ENCODE assay signal across 9 cellular contexts in genomic region chr1:150464422-150464826, GRCh38. TPM values are rescaled to one million over a fixed set of nuclear protein-coding genes. Genes with fewer than 3 reads are reported as not detected.
DNase-seq lines count a peak whose midpoint lies in the region; ATAC-seq and TF ChIP-seq lines count a peak whose summit lies in the region.
"Had no signal": no experiment of that assay in that cellular context is flagged by ENCODE, and none has a peak within 500 bp of the region (broad histone marks: within the 10 kb centered on the region; RNA-seq: fewer than 3 reads in every experiment).

No MANE protein-coding gene starts in this region.

- peaks cover 10% of the 10 kb centered on the region for H3K36me3 Mint-ChIP-seq in activated naive CD8-positive, alpha-beta T cell treated with anti-CD3 and anti-CD28 coated beads, Interleukin-2, amount 10 ng/mL, durations not matched to agents 7 days and 5 days

- DNase-seq in GDM1 (lab: John Stamatoyannopoulos, UW), result peak; percentile 15
- peak; percentile 45 for DNase-seq in NCI-H1105 (lab: John Stamatoyannopoulos, UW)
- peak; percentile 54 for DNase-seq in T follicular helper cell (ENCODE audit: low read depth)
- peak; percentile 57 for DNase-seq in activated naive CD8-positive, alpha-beta T cell treated with anti-CD3 and anti-CD28 coated beads, Interleukin-2, amount 10 ng/mL, durations not matched to agents 7 days and 5 days
- DNase-seq in right cardiac atrium, result peak in 2 of 3 donors; percentile 37 to 64
- DNase-seq in smooth muscle cell (lab: John Stamatoyannopoulos, UW; ENCODE audit: unreplicated experiment), result no peak
- no peak for DNase-seq in GF-D8 (lab: John Stamatoyannopoulos, UW)

- POLR2A ChIA-PET in activated naive CD8-positive, alpha-beta T cell treated with anti-CD3 and anti-CD28 coated beads, Interleukin-2, amount 10 ng/mL, durations not matched to agents 7 days and 5 days (lab: Charles Lee), result no interaction called here

- H3K4me3 Mint-ChIP-seq in activated naive CD8-positive, alpha-beta T cell treated with anti-CD3 and anti-CD28 coated beads, Interleukin-2, amount 10 ng/mL, durations not matched to agents 7 days and 5 days, result no peak overlapping the region
- H3K4me3 Mint-ChIP-seq: dendritic cell treated with granulocyte-macrophage colony-stimulating factor and Interleukin-4, amounts not matched to agents 40 ng/mL and 50 ng/mL, for 4 days had no signal

- H3K9ac ChIP-seq in smooth muscle cell (ENCODE audit: low read depth), result no peak overlapping the region

- H3K4me3 ChIP-seq in right cardiac atrium (ENCODE audit: low read length), result no peak overlapping the region
- H3K4me3 ChIP-seq in smooth muscle cell, result no peak overlapping the region

- no peaks in the 10 kb centered on the region for H3K27me3 Mint-ChIP-seq in activated naive CD8-positive, alpha-beta T cell treated with anti-CD3 and anti-CD28 coated beads, Interleukin-2, amount 10 ng/mL, durations not matched to agents 7 days and 5 days
- H3K27me3 Mint-ChIP-seq: dendritic cell treated with granulocyte-macrophage colony-stimulating factor and Interleukin-4, amounts not matched to agents 40 ng/mL and 50 ng/mL, for 4 days had no signal

- H3K4me1 Mint-ChIP-seq in activated naive CD8-positive, alpha-beta T cell treated with anti-CD3 and anti-CD28 coated beads, Interleukin-2, amount 10 ng/mL, durations not matched to agents 7 days and 5 days, result peaks cover 9% of the 10 kb centered on the region

- no peaks in the 10 kb centered on the region for H4K20me1 ChIP-seq in smooth muscle cell (ENCODE audit: low read depth)

- H3K4me2 ChIP-seq in smooth muscle cell, result no peak overlapping the region

- H2AFZ ChIP-seq in smooth muscle cell (ENCODE audit: low read depth), result no peak overlapping the region

- no peaks in the 10 kb centered on the region for H3K4me1 ChIP-seq in right cardiac atrium (ENCODE audit: control insufficient read depth, insufficient read depth, low read length)
- no peaks in the 10 kb centered on the region for H3K4me1 ChIP-seq in smooth muscle cell (ENCODE audit: low read depth)

- ATAC-seq in activated naive CD8-positive, alpha-beta T cell treated with anti-CD3 and anti-CD28 coated beads, Interleukin-2, amount 10 ng/mL, durations not matched to agents 7 days and 5 days (ENCODE audit: low read depth), result peak; percentile 70
- ATAC-seq in right cardiac atrium (peak; percentile 63 to 64), GM18502 (IDR thresholded peaks at IDR 0.05; ENCODE audit: poor library complexity, unreplicated experiment) (no peak)

- H3K27ac ChIP-seq in right cardiac atrium (ENCODE audit: low read length) (no peak overlapping the region), smooth muscle cell (ENCODE audit: low read depth) (no peak overlapping the region)

- no peaks in the 10 kb centered on the region for H3F3A ChIP-seq in smooth muscle cell (ENCODE audit: low read depth)

- 41% methylated on average over 4 of the region's 4 CpGs for WGBS in right cardiac atrium
- 71% methylated on average over 4 of the region's 4 CpGs for WGBS in smooth muscle cell (ENCODE audit: low lambda C conversion rate)

- H3K79me2 ChIP-seq in smooth muscle cell (ENCODE audit: low read depth), result no peaks in the 10 kb centered on the region

- peaks cover 12% of the 10 kb centered on the region for H3K36me3 ChIP-seq in smooth muscle cell (ENCODE audit: low read depth)

- no peaks in the 10 kb centered on the region for H3K27me3 ChIP-seq in right cardiac atrium (ENCODE audit: control insufficient read depth, insufficient read depth)
- no peaks in the 10 kb centered on the region for H3K27me3 ChIP-seq in smooth muscle cell (ENCODE audit: low read depth)

- intact Hi-C loops in right cardiac atrium (cut with DNase I), result loop anchor here in 1 of 4 donors (5.0 kb wide), 1 partner anchor 68 kb away; no protein-coding TSS in a partner anchor

- peak; percentile 65 for TF ChIP-seq CTCF in smooth muscle cell (IDR thresholded peaks at IDR 0.05; ENCODE audit: borderline replicate concordance, insufficient read depth, poor library complexity, severe bottlenecking)

- no peaks in the 10 kb centered on the region for H3K9me3 Mint-ChIP-seq in activated naive CD8-positive, alpha-beta T cell treated with anti-CD3 and anti-CD28 coated beads, Interleukin-2, amount 10 ng/mL, durations not matched to agents 7 days and 5 days
- H3K9me3 Mint-ChIP-seq: dendritic cell treated with granulocyte-macrophage colony-stimulating factor and Interleukin-4, amounts not matched to agents 40 ng/mL and 50 ng/mL, for 4 days had no signal

- H3K27ac Mint-ChIP-seq in activated naive CD8-positive, alpha-beta T cell treated with anti-CD3 and anti-CD28 coated beads, Interleukin-2, amount 10 ng/mL, durations not matched to agents 7 days and 5 days, result no peak overlapping the region
- H3K27ac Mint-ChIP-seq: dendritic cell treated with granulocyte-macrophage colony-stimulating factor and Interleukin-4, amounts not matched to agents 40 ng/mL and 50 ng/mL, for 4 days had no signal

- H3K9me3 ChIP-seq in right cardiac atrium (ENCODE audit: control insufficient read depth, low read length) (no peaks in the 10 kb centered on the region), smooth muscle cell (replicated peaks; ENCODE audit: low read depth) (no peaks in the 10 kb centered on the region)

RNA-seq across cellular contexts. Expression of gene TARS2, which starts 22.8 kb away (rescaled TPM):
- 10 to 100 TPM; 41.6 to 42.9 TPM for total RNA-seq in activated naive CD8-positive, alpha-beta T cell treated with anti-CD3 and anti-CD28 coated beads, Interleukin-2, amount 10 ng/mL, durations not matched to agents 7 days and 5 days
- total RNA-seq in right cardiac atrium (10 to 100 TPM; 15.1 to 23.2 (median 22.1) TPM), smooth muscle cell (8.6 and 10.2 TPM in 2 replicates)
- polyA plus RNA-seq in right cardiac atrium (20.0 TPM), smooth muscle cell (20.9 and 23.1 TPM in 2 replicates)

RNA-seq across cellular contexts. Expression of gene ECM1, which starts 43.5 kb away (rescaled TPM):
- 1 to 10 TPM; 1.4 to 1.7 TPM for total RNA-seq in activated naive CD8-positive, alpha-beta T cell treated with anti-CD3 and anti-CD28 coated beads, Interleukin-2, amount 10 ng/mL, durations not matched to agents 7 days and 5 days
- total RNA-seq in right cardiac atrium (10 to 100 TPM; 25.5 to 46.8 (median 34.8) TPM), smooth muscle cell (14.6 and 19.0 TPM in 2 replicates)
- polyA plus RNA-seq in right cardiac atrium (24.1 TPM), smooth muscle cell (32.0 and 36.1 TPM in 2 replicates)

RNA-seq across cellular contexts. Expression of gene FALEC, which starts 51.1 kb away (rescaled TPM):
- under 1 TPM; 0.58 to 0.60 TPM for total RNA-seq in activated naive CD8-positive, alpha-beta T cell treated with anti-CD3 and anti-CD28 coated beads, Interleukin-2, amount 10 ng/mL, durations not matched to agents 7 days and 5 days
- under 1 TPM in 2 of 4 donors, not detected in 2; 0.60 to 0.70 TPM for total RNA-seq in right cardiac atrium
- polyA plus RNA-seq in right cardiac atrium, result not detected
- not detected in 2 replicates for total RNA-seq in smooth muscle cell
- polyA plus RNA-seq in smooth muscle cell, result 0.62 and 1.2 TPM in 2 replicates

Comparison
In these comparisons a context has a peak if more than half of its experiments do, and no peak if none do; other contexts are left out.
1. DNase-seq: peak in GDM1 (single experiment), NCI-H1105 (single experiment), T follicular helper cell (single experiment), activated naive CD8-positive, alpha-beta T cell treated with anti-CD3 and anti-CD28 coated beads, Interleukin-2, amount 10 ng/mL, durations not matched to agents 7 days and 5 days (single experiment) and right cardiac atrium (2 of 3); none in smooth muscle cell (single experiment) and GF-D8 (single experiment).